Comparison of ENCODE assay signal across 8 cellular contexts in the genomic region with DNA sequence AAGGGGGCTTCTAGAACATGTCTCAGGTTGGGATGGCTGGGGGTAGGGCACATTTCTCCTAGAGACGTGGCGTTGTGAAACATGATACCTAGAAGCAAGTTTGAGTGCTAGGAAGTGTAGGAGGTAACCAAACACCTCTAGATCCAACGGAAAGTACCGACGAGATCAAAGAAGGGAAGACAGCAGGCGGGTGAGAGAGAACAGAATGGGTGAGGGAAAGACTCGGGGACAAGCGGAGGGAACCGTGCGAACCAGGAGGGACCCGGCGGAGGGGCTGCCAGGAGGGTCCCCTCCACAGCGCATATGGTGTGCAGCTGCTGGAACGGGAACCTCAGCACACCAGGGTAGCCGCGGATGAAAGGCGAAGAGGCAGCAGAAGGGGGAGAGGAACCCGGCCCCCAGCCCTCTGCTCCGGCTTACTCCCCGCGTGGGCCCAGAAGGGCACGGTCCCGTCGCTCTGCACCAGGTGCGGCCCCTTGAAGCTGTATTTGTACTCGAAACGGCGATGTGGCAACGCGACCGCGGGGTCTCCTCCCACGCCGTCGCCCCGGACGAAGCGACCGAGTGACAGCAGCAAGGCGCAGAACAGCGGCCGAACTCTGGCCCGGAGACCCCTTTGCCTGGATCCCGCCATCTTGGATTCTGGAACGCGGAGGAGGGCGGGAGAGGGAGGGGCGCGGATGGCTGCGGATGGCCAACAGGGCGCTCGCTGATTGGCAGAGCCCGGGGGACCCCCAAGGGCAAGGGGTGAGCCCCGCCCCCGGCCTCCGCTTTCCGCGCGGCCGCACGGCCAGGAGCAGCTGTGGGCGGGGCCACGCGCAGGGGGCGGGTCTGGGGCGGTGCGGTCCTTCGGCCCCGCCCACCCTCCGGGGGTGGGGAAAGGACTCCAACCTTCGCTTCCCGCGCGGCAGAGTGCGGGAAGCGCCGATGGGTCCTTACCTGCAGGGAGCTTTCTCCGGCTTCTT. TPM values are rescaled to one million over a fixed set of nuclear protein-coding genes. Genes with fewer than 3 reads are reported as not detected.
A peak's percentile ranks its signal among the peaks of the same experiment; 100 is the strongest.
DNase-seq lines count a peak whose midpoint lies in the region; ATAC-seq and TF ChIP-seq lines count a peak whose summit lies in the region.

A gene with protein sequence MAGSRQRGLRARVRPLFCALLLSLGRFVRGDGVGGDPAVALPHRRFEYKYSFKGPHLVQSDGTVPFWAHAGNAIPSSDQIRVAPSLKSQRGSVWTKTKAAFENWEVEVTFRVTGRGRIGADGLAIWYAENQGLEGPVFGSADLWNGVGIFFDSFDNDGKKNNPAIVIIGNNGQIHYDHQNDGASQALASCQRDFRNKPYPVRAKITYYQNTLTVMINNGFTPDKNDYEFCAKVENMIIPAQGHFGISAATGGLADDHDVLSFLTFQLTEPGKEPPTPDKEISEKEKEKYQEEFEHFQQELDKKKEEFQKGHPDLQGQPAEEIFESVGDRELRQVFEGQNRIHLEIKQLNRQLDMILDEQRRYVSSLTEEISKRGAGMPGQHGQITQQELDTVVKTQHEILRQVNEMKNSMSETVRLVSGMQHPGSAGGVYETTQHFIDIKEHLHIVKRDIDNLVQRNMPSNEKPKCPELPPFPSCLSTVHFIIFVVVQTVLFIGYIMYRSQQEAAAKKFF (minus strand): TSS at position 655 of the 965 bp plus-strand sequence. CDS start 21 bp downstream, at position 634.

- no peaks in the 10 kb centered on the region; the same call in 1 of the 2 replicates for H3K27me3 ChIP-seq in BJ (ENCODE audit: control insufficient read depth, insufficient read depth, low read length)
- H3K27me3 ChIP-seq in kidney epithelial cell (ENCODE audit: control insufficient read depth, insufficient read depth, low read length): no peaks in the 10 kb centered on the region

- H3K27me3 Mint-ChIP-seq in activated CD4-positive, alpha-beta T cell treated with anti-CD3 and anti-CD28 coated beads for 36 hours: no peaks in the 10 kb centered on the region
- peaks cover 6% of the 10 kb centered on the region for H3K27me3 Mint-ChIP-seq in chondrocyte (ENCODE audit: low read depth)

- H3K36me3 Mint-ChIP-seq in activated CD4-positive, alpha-beta T cell treated with anti-CD3 and anti-CD28 coated beads for 36 hours (ENCODE audit: low read depth): peaks cover 35% of the 10 kb centered on the region
- H3K36me3 Mint-ChIP-seq in chondrocyte (ENCODE audit: low read depth): peaks cover 9% of the 10 kb centered on the region

- intact Hi-C loops in activated CD4-positive, alpha-beta T cell treated with anti-CD3 and anti-CD28 coated beads for 36 hours (cut with DNase I, micrococcal nuclease): loop anchor here (1.0 to 5.0 kb wide), 10 partner anchors 18 to 817 kb away; partner anchors contain the start of genes SEC11C (in 2 of the 2) and MALT1 (in 1 of the 2)

- CTCF ChIA-PET in BJ (lab: Yijun Ruan, JAX): interaction anchor here (1.0 to 1.6 kb wide), 4 partner anchors 18 to 110 kb away, joined by 3 to 9 read pairs (median 6); no protein-coding TSS in a partner anchor
- CTCF ChIA-PET in activated CD4-positive, alpha-beta T cell treated with anti-CD3 and anti-CD28 coated beads for 36 hours (lab: Charles Lee): interaction anchor here (1.8 kb wide), 1 partner anchor 44 kb away, joined by 15 read pairs; no protein-coding TSS in a partner anchor

- H3K36me3 ChIP-seq in BJ (ENCODE audit: control insufficient read depth, insufficient read depth, low read length) (peaks cover 2% of the 10 kb centered on the region), kidney epithelial cell (ENCODE audit: control insufficient read depth, insufficient read depth, low read length) (no peaks in the 10 kb centered on the region)

- H3K4me1 Mint-ChIP-seq in activated CD4-positive, alpha-beta T cell treated with anti-CD3 and anti-CD28 coated beads for 36 hours: peaks cover 29% of the 10 kb centered on the region
- H3K4me1 Mint-ChIP-seq in chondrocyte (ENCODE audit: low read depth): peaks cover 36% of the 10 kb centered on the region

- peak within 1 kb of the TSS; percentile 99 for H3K27ac Mint-ChIP-seq in activated CD4-positive, alpha-beta T cell treated with anti-CD3 and anti-CD28 coated beads for 36 hours
- peak within 1 kb of the TSS; percentile 98 for H3K27ac Mint-ChIP-seq in chondrocyte (ENCODE audit: unreplicated experiment)

- peak; percentile 90 for ATAC-seq in HG03457 (IDR thresholded peaks at IDR 0.05; ENCODE audit: unreplicated experiment)
- ATAC-seq in activated CD4-positive, alpha-beta T cell treated with anti-CD3 and anti-CD28 coated beads for 36 hours: peak; percentile 93

- POLR2A ChIA-PET in BJ (lab: Charles Lee): interaction anchor here (0.6 kb wide), 1 partner anchor 28 kb away, joined by 7 read pairs; no protein-coding TSS in a partner anchor
- POLR2A ChIA-PET in activated CD4-positive, alpha-beta T cell treated with anti-CD3 and anti-CD28 coated beads for 36 hours (lab: Charles Lee): interaction anchor here (0.7 kb wide), 1 partner anchor 700 kb away, joined by 3 read pairs; no protein-coding TSS in a partner anchor

- peak; percentile 57 for DNase-seq in BJ (ENCODE audit: low read depth)
- peak; percentile 84 for DNase-seq in GM19240 (ENCODE audit: insufficient read length, low spot score)
- DNase-seq in NCI-H524 (lab: John Stamatoyannopoulos, UW): peak; percentile 90 to 93
- peak; percentile 97 for DNase-seq in activated CD4-positive, alpha-beta T cell treated with anti-CD3 and anti-CD28 coated beads for 36 hours
- DNase-seq in chondrocyte (ENCODE audit: low spot score): peak; percentile 98
- DNase-seq in kidney epithelial cell (ENCODE audit: low read depth): peak; percentile 68
- peak; percentile 98 for DNase-seq in stimulated activated CD4-positive, alpha-beta T cell treated with anti-CD3 and anti-CD28 coated beads, Interleukin-15, amount 100 ng/mL, for 24 hours

- no peaks in the 10 kb centered on the region for H3K9me3 Mint-ChIP-seq in activated CD4-positive, alpha-beta T cell treated with anti-CD3 and anti-CD28 coated beads for 36 hours (ENCODE audit: low read depth)
- no peaks in the 10 kb centered on the region for H3K9me3 Mint-ChIP-seq in chondrocyte (ENCODE audit: low read depth)

- H3K4me3 Mint-ChIP-seq in activated CD4-positive, alpha-beta T cell treated with anti-CD3 and anti-CD28 coated beads for 36 hours: peak within 1 kb of the TSS; percentile 98
- H3K4me3 Mint-ChIP-seq in chondrocyte (ENCODE audit: unreplicated experiment): peak within 1 kb of the TSS; percentile 89

- H3K4me3 ChIP-seq in BJ (ENCODE audit: low read depth, low read length): peak within 1 kb of the TSS; percentile 69
- H3K4me3 ChIP-seq in kidney epithelial cell (ENCODE audit: low read depth, low read length): peak within 1 kb of the TSS; percentile 70

- TF ChIP-seq CTCF in BJ (IDR thresholded peaks at IDR 0.05; ENCODE audit: insufficient read depth, low read depth, low read length) (no peak), chondrocyte (IDR thresholded peaks at IDR 0.05) (no peak), kidney epithelial cell (IDR thresholded peaks at IDR 0.05; ENCODE audit: insufficient read depth, low read length, poor library complexity, severe bottlenecking) (no peak)

RNA-seq across cellular contexts. Expression of the gene that starts here (rescaled TPM):
- polyA plus RNA-seq in BJ (2011; rRNA removed): 65.3 and 117 TPM in 2 replicates
- 52.5 and 55.4 TPM in 2 replicates for polyA minus RNA-seq in BJ (2011; rRNA and poly(A)+ RNA removed)
- total RNA-seq in activated CD4-positive, alpha-beta T cell treated with anti-CD3 and anti-CD28 coated beads for 36 hours: 100 to 1,000 TPM; 121 to 134 TPM
- 107 to 164 TPM (median 108 TPM) in 3 replicates for total RNA-seq in chondrocyte
- total RNA-seq in kidney epithelial cell: 118 and 127 TPM in 2 replicates

Comparison
In these comparisons a context has a peak if more than half of its experiments do, and no peak if none do; other contexts are left out.
1. Peak in every context shown above with its lines: DNase-seq, ATAC-seq and H3K4me3 ChIP-seq.